ENCODE assay signal across 1 cellular context in genomic region chr15:51971353-51972133, GRCh38.
TF ChIP-seq lines count a peak whose summit lies in the region.

TSS of gene LEO1 (minus strand) at chr15:51971778. CDS start at chr15:51971745, 33 bp downstream.

TF ChIP-seq in GM12878, 131 proteins besides CTCF, POLR2A, EP300 and RAD21 (continued from another document and continues in another):
- no peak for TF ChIP-seq CEBPZ (IDR thresholded peaks at IDR 0.05; ENCODE audit: low read depth, low read length)
- no peak for TF ChIP-seq IRF5 (IDR thresholded peaks at IDR 0.05; ENCODE audit: borderline replicate concordance)
- peak; percentile 44; the same call in 1 of the 2 replicates for TF ChIP-seq ZBED1 (IDR thresholded peaks at IDR 0.05; ENCODE audit: borderline replicate concordance)
- TF ChIP-seq MTA3 (IDR thresholded peaks at IDR 0.05; ENCODE audit: borderline replicate concordance, low read length), result no peak
- no peak for TF ChIP-seq HDAC6 (IDR thresholded peaks at IDR 0.05; ENCODE audit: unreplicated experiment)
- no peak for TF ChIP-seq YBX1 (IDR thresholded peaks at IDR 0.05)
- TF ChIP-seq BMI1 (IDR thresholded peaks at IDR 0.05; ENCODE audit: borderline replicate concordance), result no peak
- TF ChIP-seq REST (IDR thresholded peaks at IDR 0.05; ENCODE audit: low read depth, low read length), result no peak
- peak; percentile 100 for TF ChIP-seq E4F1 (IDR thresholded peaks at IDR 0.05; ENCODE audit: borderline replicate concordance, partially characterized antibody)
- TF ChIP-seq TAF1 (IDR thresholded peaks at IDR 0.05; ENCODE audit: borderline replicate concordance, low read depth, low read length), result peak; percentile 86
- TF ChIP-seq ZZZ3 (IDR thresholded peaks at IDR 0.05; ENCODE audit: control insufficient read depth, insufficient read length, low read depth), result no peak
- TF ChIP-seq USF1 (IDR thresholded peaks at IDR 0.05; ENCODE audit: borderline replicate concordance, extremely low read length, insufficient read depth, low read depth, low read length), result no peak
- no peak for TF ChIP-seq PRDM15 (CRISPR knock-in tag; IDR thresholded peaks at IDR 0.05)
- TF ChIP-seq SREBF1 (IDR thresholded peaks at IDR 0.05; ENCODE audit: low read length), result no peak
- no peak for TF ChIP-seq ELK1 (IDR thresholded peaks at IDR 0.05; ENCODE audit: low read depth, low read length)
- peak; percentile 51 for TF ChIP-seq KLF5 (IDR thresholded peaks at IDR 0.05; ENCODE audit: partially characterized antibody)
- TF ChIP-seq LARP7 (IDR thresholded peaks at IDR 0.05), result peak; percentile 74
- TF ChIP-seq WRNIP1 (IDR thresholded peaks at IDR 0.05; ENCODE audit: borderline replicate concordance, low read depth, low read length), result no peak
- TF ChIP-seq SIN3A (IDR thresholded peaks at IDR 0.05; ENCODE audit: low read depth, low read length), result no peak
- no peak for TF ChIP-seq MEF2A (IDR thresholded peaks at IDR 0.05; ENCODE audit: insufficient read depth, low read depth, low read length)
- TF ChIP-seq NFYA (IDR thresholded peaks at IDR 0.05; ENCODE audit: borderline replicate concordance, low read depth, low read length), result no peak
- no peak for TF ChIP-seq E2F4 (IDR thresholded peaks at IDR 0.05; ENCODE audit: low read depth, low read length)
- TF ChIP-seq BCLAF1 (IDR thresholded peaks at IDR 0.05), result no peak
- TF ChIP-seq NR2F1 (conservative IDR thresholded peaks at IDR 0.05), result no peak
- no peak for TF ChIP-seq SUPT20H (IDR thresholded peaks at IDR 0.05; ENCODE audit: borderline replicate concordance, control insufficient read depth, low read depth, low read length)
- TF ChIP-seq IRF3 (IDR thresholded peaks at IDR 0.05), result peak; percentile 40; the same call in 1 of the 2 replicates
- no peak for TF ChIP-seq BCL11A (IDR thresholded peaks at IDR 0.05; ENCODE audit: low read depth, low read length)
- no peak for TF ChIP-seq PAX8 (IDR thresholded peaks at IDR 0.05)
- TF ChIP-seq NBN (IDR thresholded peaks at IDR 0.05), result peak; percentile 83
- peak; percentile 85 for TF ChIP-seq PML (IDR thresholded peaks at IDR 0.05; ENCODE audit: low read length)
